Comparison of ENCODE assay signal across 1 cellular context in genomic region chr3:192122832-192123594, GRCh38.
TF ChIP-seq lines count a peak whose summit lies in the region.

No MANE protein-coding gene starts in this region.

TF ChIP-seq in GM12878, 131 proteins besides CTCF, POLR2A, EP300 and RAD21 (continued from another document):
- TF ChIP-seq E4F1 (IDR thresholded peaks at IDR 0.05; ENCODE audit: borderline replicate concordance, partially characterized antibody): no peak
- peak; percentile 54 for TF ChIP-seq MEF2B (IDR thresholded peaks at IDR 0.05; ENCODE audit: partially characterized antibody, poor library complexity, severe bottlenecking)
- peak; percentile 44; the same call in 1 of the 2 replicates for TF ChIP-seq MLLT1 (IDR thresholded peaks at IDR 0.05)
- TF ChIP-seq RUNX3 (IDR thresholded peaks at IDR 0.05; ENCODE audit: low read length): peak; percentile 1; the same call in 1 of the 2 replicates
- 0 out of 2 replicates have a peak, but pooled peaks have one; percentile 24 for TF ChIP-seq NKRF (conservative IDR thresholded peaks at IDR 0.05)
- peak; percentile 70; the same call in 1 of the 2 replicates for TF ChIP-seq RELB (IDR thresholded peaks at IDR 0.05; ENCODE audit: low read depth)
- TF ChIP-seq JUND (IDR thresholded peaks at IDR 0.05; ENCODE audit: low read depth, low read length): 0 out of 2 replicates have a peak, but pooled peaks have one; percentile 11
- peak; percentile 83 for TF ChIP-seq IKZF1 (conservative IDR thresholded peaks at IDR 0.05)
- TF ChIP-seq SMARCA5 (IDR thresholded peaks at IDR 0.05): peak; percentile 80; the same call in 1 of the 2 replicates
- TF ChIP-seq BCL11A (IDR thresholded peaks at IDR 0.05; ENCODE audit: low read depth, low read length): peak; percentile 45; the same call in 1 of the 2 replicates
